Comparison of ENCODE assay signal across 14 cellular contexts in the genomic region with DNA sequence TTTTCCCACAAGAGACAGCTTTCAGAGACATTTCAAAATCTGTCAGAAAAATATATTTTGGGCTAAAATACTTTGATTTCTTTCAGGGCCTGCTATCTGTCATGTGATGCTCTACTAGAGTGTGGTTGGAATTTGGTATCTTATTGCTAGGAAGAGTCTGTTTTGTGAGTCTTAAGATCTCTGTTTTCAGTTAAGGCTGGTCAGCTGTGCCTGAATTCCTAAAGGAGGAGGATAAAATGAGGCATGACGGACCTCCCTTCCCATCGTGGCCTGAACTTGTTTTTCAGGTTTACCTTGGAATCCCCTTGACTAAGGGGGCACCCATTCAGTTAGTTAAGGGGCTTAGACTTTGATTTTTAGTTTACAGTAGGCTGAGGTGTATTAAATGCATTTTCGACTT. TPM values are rescaled to one million over a fixed set of nuclear protein-coding genes. Genes with fewer than 3 reads are reported as not detected.
DNase-seq lines count a peak whose midpoint lies in the region; ATAC-seq and TF ChIP-seq lines count a peak whose summit lies in the region.
"Had no signal": no experiment of that assay in that cellular context is flagged by ENCODE, and none has a peak within 500 bp of the region (broad histone marks: within the 10 kb centered on the region; RNA-seq: fewer than 3 reads in every experiment).

No MANE protein-coding gene starts in this region.

- H3K9me3 Mint-ChIP-seq in GM23338, result no peaks in the 10 kb centered on the region; the same call in 2 of the 3 replicates
- H3K9me3 Mint-ChIP-seq: H9, immature natural killer cell had no signal

- H3K9me3 ChIP-seq in gastroesophageal sphincter (no peaks in the 10 kb centered on the region), smooth muscle cell (replicated peaks; ENCODE audit: low read depth) (no peaks in the 10 kb centered on the region)
- H3K9me3 ChIP-seq: MG63 had no signal

- no peak for TF ChIP-seq EP300 in gastroesophageal sphincter (IDR thresholded peaks at IDR 0.05)

- H3K9ac ChIP-seq in smooth muscle cell (ENCODE audit: low read depth), result peak overlapping the region; percentile 62

- peak overlapping the region; percentile 9; the same call in 1 of the 2 replicates for H3K4me2 ChIP-seq in GM23338
- peak overlapping the region; percentile 60 for H3K4me2 ChIP-seq in smooth muscle cell

- H3F3A ChIP-seq in GM23338 (replicated peaks; ENCODE audit: low read depth) (no peaks in the 10 kb centered on the region), smooth muscle cell (ENCODE audit: low read depth) (peaks cover 36% of the 10 kb centered on the region)

- peaks cover 72% of the 10 kb centered on the region for H3K4me1 Mint-ChIP-seq in GM23338

- no peak overlapping the region for H3K27ac Mint-ChIP-seq in GM23338
- H3K27ac Mint-ChIP-seq: H9 had no signal

- TF ChIP-seq CTCF in GM23338 (conservative IDR thresholded peaks at IDR 0.05; ENCODE audit: low read depth in 2 of 2) (no peak), gastroesophageal sphincter (IDR thresholded peaks at IDR 0.05) (no peak), smooth muscle cell (IDR thresholded peaks at IDR 0.05; ENCODE audit: borderline replicate concordance, insufficient read depth, poor library complexity, severe bottlenecking) (no peak)

- ATAC-seq in GM23338 (no peak), gastroesophageal sphincter (no peak), GM18909 (IDR thresholded peaks at IDR 0.05; ENCODE audit: poor library complexity, unreplicated experiment) (no peak), GM21723 (IDR thresholded peaks at IDR 0.05; ENCODE audit: unreplicated experiment) (no peak)

- H3K27me3 ChIP-seq in GM23338 (ENCODE audit: insufficient read depth), result peaks cover 79% of the 10 kb centered on the region
- H3K27me3 ChIP-seq in gastroesophageal sphincter, result no peaks in the 10 kb centered on the region
- no peaks in the 10 kb centered on the region for H3K27me3 ChIP-seq in smooth muscle cell (ENCODE audit: low read depth)
- H3K27me3 ChIP-seq: MG63 had no signal

- H3K4me3 Mint-ChIP-seq in GM23338, result peak overlapping the region; percentile 15; the same call in 1 of the 3 replicates
- H3K4me3 Mint-ChIP-seq: H9 had no signal

- H3K9me2 ChIP-seq in GM23338 (ENCODE audit: insufficient read depth), result peaks cover 10% of the 10 kb centered on the region

- no peak overlapping the region for H3K4me3 ChIP-seq in GM23338
- no peak overlapping the region for H3K4me3 ChIP-seq in gastroesophageal sphincter
- no peak overlapping the region for H3K4me3 ChIP-seq in smooth muscle cell
- H3K4me3 ChIP-seq: MG63 had no signal

- no peak for TF ChIP-seq POLR2A in gastroesophageal sphincter (IDR thresholded peaks at IDR 0.05)

- H3K27me3 Mint-ChIP-seq in GM23338 (ENCODE audit: insufficient read depth, low read depth, poor library complexity), result peaks cover 77% of the 10 kb centered on the region

- H4K20me1 ChIP-seq in GM23338 (replicated peaks; ENCODE audit: insufficient read depth) (no peaks in the 10 kb centered on the region; the same call in 1 of the 2 replicates), smooth muscle cell (ENCODE audit: low read depth) (no peaks in the 10 kb centered on the region)

- H3K4me1 ChIP-seq in GM23338 (ENCODE audit: insufficient read depth), result peaks cover 55% of the 10 kb centered on the region
- peaks cover 16 to 85% (median 63%) of the 10 kb centered on the region in 3 donors for H3K4me1 ChIP-seq in gastroesophageal sphincter
- H3K4me1 ChIP-seq in smooth muscle cell (ENCODE audit: low read depth), result peaks cover 41% of the 10 kb centered on the region

- no peak overlapping the region for H3K27ac ChIP-seq in GM23338 (ENCODE audit: low read depth)
- peak overlapping the region in 3 of 4 donors; percentile 64 to 75 (median 69) for H3K27ac ChIP-seq in gastroesophageal sphincter
- peak overlapping the region; percentile 97 for H3K27ac ChIP-seq in smooth muscle cell (ENCODE audit: low read depth)

- no peak overlapping the region for H2AFZ ChIP-seq in GM23338
- H2AFZ ChIP-seq in smooth muscle cell (ENCODE audit: low read depth), result no peak overlapping the region

- H3K36me3 ChIP-seq in GM23338 (ENCODE audit: insufficient read depth), result no peaks in the 10 kb centered on the region
- peaks cover 0 to 11% of the 10 kb centered on the region in 2 donors for H3K36me3 ChIP-seq in gastroesophageal sphincter
- no peaks in the 10 kb centered on the region for H3K36me3 ChIP-seq in smooth muscle cell (ENCODE audit: low read depth)

- 40 to 53% methylated on average over 3 of the region's 3 CpGs for WGBS in gastroesophageal sphincter (ENCODE audit: low coverage in 1 of 2), 2 donors
- 35% methylated on average over 3 of the region's 3 CpGs for WGBS in smooth muscle cell (ENCODE audit: low lambda C conversion rate)

- DNase-seq in GM23338 (ENCODE audit: low spot score) (peak; percentile 49), amniotic epithelial cell (ENCODE audit: low read depth) (peak; percentile 64), smooth muscle cell (lab: John Stamatoyannopoulos, UW; ENCODE audit: unreplicated experiment) (no peak), hypothalamus (lab: John Stamatoyannopoulos, UW) (no peak), GOT3 (lab: John Stamatoyannopoulos, UW) (no peak)
- DNase-seq: activated T-cell treated with anti-CD3 and anti-CD28 coated beads, Interleukin-2, amount 50 U/mL, for 1 hour; dermis blood vessel endothelial cell; H9; immature natural killer cell; NCI-H82 had no signal

- no peaks in the 10 kb centered on the region for H3K79me2 ChIP-seq in GM23338 (replicated peaks; ENCODE audit: insufficient read depth)
- peaks cover 55% of the 10 kb centered on the region for H3K79me2 ChIP-seq in smooth muscle cell (ENCODE audit: low read depth)

- peaks cover 16% of the 10 kb centered on the region for H3K36me3 Mint-ChIP-seq in GM23338 (ENCODE audit: low read depth)

TF ChIP-seq in GM23338, 12 proteins besides CTCF, POLR2A, EP300 and RAD21 (continues in another document):
- TF ChIP-seq, protein P1, sequence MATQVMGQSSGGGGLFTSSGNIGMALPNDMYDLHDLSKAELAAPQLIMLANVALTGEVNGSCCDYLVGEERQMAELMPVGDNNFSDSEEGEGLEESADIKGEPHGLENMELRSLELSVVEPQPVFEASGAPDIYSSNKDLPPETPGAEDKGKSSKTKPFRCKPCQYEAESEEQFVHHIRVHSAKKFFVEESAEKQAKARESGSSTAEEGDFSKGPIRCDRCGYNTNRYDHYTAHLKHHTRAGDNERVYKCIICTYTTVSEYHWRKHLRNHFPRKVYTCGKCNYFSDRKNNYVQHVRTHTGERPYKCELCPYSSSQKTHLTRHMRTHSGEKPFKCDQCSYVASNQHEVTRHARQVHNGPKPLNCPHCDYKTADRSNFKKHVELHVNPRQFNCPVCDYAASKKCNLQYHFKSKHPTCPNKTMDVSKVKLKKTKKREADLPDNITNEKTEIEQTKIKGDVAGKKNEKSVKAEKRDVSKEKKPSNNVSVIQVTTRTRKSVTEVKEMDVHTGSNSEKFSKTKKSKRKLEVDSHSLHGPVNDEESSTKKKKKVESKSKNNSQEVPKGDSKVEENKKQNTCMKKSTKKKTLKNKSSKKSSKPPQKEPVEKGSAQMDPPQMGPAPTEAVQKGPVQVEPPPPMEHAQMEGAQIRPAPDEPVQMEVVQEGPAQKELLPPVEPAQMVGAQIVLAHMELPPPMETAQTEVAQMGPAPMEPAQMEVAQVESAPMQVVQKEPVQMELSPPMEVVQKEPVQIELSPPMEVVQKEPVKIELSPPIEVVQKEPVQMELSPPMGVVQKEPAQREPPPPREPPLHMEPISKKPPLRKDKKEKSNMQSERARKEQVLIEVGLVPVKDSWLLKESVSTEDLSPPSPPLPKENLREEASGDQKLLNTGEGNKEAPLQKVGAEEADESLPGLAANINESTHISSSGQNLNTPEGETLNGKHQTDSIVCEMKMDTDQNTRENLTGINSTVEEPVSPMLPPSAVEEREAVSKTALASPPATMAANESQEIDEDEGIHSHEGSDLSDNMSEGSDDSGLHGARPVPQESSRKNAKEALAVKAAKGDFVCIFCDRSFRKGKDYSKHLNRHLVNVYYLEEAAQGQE (IDR thresholded peaks at IDR 0.05; ENCODE audit: unreplicated experiment), result no peak
- TF ChIP-seq, protein P2, sequence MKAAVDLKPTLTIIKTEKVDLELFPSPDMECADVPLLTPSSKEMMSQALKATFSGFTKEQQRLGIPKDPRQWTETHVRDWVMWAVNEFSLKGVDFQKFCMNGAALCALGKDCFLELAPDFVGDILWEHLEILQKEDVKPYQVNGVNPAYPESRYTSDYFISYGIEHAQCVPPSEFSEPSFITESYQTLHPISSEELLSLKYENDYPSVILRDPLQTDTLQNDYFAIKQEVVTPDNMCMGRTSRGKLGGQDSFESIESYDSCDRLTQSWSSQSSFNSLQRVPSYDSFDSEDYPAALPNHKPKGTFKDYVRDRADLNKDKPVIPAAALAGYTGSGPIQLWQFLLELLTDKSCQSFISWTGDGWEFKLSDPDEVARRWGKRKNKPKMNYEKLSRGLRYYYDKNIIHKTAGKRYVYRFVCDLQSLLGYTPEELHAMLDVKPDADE (IDR thresholded peaks at IDR 0.05), result no peak
- TF ChIP-seq CREB1 (CRISPR knock-in tag; IDR thresholded peaks at IDR 0.05; ENCODE audit: low read depth) (no peak), ZNF114 (CRISPR knock-in tag; IDR thresholded peaks at IDR 0.05) (no peak), EZH2phosphoT487 (IDR thresholded peaks at IDR 0.05; ENCODE audit: unreplicated experiment) (no peak), NANOG (IDR thresholded peaks at IDR 0.05; ENCODE audit: borderline replicate concordance) (no peak), JUNB (IDR thresholded peaks at IDR 0.05; ENCODE audit: unreplicated experiment) (no peak), EZH2 (IDR thresholded peaks at IDR 0.05; ENCODE audit: low read depth, unreplicated experiment) (no peak)

RNA-seq across cellular contexts. Expression of a gene that starts 18.1 kb away (rescaled TPM):
- 17.5 and 17.8 TPM in 2 replicates for total RNA-seq in GM23338 (2014; rRNA removed; shearing (Covaris generic))
- polyA plus RNA-seq in GM23338 (2016; fragmentation: Nextera tagmentation; extraction: Ambion mirVana) (8.4 and 8.8 TPM in 2 replicates), smooth muscle cell (182 and 210 TPM in 2 replicates)
- total RNA-seq in gastroesophageal sphincter (100 to 1,000 TPM; 140 to 174 (median 149) TPM), smooth muscle cell (213 and 229 TPM in 2 replicates)

Comparison
In these comparisons a context has a peak if more than half of its experiments do, and no peak if none do; other contexts are left out.
1. DNase-seq: peak in GM23338 (single experiment) and amniotic epithelial cell (single experiment); none in smooth muscle cell (single experiment), hypothalamus (0 of 51) and GOT3 (single experiment).